In the genomic region with DNA sequence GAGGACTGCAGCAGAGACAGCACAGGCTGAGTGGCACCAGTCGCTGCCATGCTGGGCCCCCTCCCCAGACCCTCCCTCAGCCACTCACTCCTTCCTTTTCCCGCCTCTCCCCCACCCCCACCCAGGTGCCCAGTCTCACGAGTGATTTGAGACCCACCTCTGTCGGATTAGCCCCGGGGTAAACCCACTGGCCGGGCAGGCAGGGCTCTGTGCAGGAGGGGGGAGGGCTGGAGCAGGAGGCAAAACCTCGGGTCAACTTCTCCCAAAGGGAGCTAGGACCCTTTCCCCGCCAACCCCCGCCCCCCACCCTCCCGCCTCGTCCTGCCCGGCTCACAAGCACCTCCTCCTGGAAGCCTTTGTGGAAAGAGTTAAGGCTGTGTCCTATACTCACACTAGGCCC, we compare ENCODE assay signal across 2 cellular contexts.
TF ChIP-seq lines count a peak whose summit lies in the region.

No MANE protein-coding gene starts in this region.

TF ChIP-seq in HEK293, 187 proteins besides CTCF, POLR2A, EP300 and RAD21:
- TF ChIP-seq, protein P1, sequence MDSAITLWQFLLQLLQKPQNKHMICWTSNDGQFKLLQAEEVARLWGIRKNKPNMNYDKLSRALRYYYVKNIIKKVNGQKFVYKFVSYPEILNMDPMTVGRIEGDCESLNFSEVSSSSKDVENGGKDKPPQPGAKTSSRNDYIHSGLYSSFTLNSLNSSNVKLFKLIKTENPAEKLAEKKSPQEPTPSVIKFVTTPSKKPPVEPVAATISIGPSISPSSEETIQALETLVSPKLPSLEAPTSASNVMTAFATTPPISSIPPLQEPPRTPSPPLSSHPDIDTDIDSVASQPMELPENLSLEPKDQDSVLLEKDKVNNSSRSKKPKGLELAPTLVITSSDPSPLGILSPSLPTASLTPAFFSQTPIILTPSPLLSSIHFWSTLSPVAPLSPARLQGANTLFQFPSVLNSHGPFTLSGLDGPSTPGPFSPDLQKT (IDR thresholded peaks at IDR 0.05; ENCODE audit: borderline replicate concordance, low read depth, low read length): no peak
- no peak for TF ChIP-seq ZNF24 (tag by site-specific recombination; IDR thresholded peaks at IDR 0.05)
- TF ChIP-seq KLF8 (tag by site-specific recombination; IDR thresholded peaks at IDR 0.05): no peak
- no peak for TF ChIP-seq ZNF354C (tag by site-specific recombination; IDR thresholded peaks at IDR 0.05; ENCODE audit: borderline replicate concordance, low read depth)
- TF ChIP-seq ZNF530 (tag by site-specific recombination; IDR thresholded peaks at IDR 0.05; ENCODE audit: low read depth): no peak
- TF ChIP-seq, protein P2, sequence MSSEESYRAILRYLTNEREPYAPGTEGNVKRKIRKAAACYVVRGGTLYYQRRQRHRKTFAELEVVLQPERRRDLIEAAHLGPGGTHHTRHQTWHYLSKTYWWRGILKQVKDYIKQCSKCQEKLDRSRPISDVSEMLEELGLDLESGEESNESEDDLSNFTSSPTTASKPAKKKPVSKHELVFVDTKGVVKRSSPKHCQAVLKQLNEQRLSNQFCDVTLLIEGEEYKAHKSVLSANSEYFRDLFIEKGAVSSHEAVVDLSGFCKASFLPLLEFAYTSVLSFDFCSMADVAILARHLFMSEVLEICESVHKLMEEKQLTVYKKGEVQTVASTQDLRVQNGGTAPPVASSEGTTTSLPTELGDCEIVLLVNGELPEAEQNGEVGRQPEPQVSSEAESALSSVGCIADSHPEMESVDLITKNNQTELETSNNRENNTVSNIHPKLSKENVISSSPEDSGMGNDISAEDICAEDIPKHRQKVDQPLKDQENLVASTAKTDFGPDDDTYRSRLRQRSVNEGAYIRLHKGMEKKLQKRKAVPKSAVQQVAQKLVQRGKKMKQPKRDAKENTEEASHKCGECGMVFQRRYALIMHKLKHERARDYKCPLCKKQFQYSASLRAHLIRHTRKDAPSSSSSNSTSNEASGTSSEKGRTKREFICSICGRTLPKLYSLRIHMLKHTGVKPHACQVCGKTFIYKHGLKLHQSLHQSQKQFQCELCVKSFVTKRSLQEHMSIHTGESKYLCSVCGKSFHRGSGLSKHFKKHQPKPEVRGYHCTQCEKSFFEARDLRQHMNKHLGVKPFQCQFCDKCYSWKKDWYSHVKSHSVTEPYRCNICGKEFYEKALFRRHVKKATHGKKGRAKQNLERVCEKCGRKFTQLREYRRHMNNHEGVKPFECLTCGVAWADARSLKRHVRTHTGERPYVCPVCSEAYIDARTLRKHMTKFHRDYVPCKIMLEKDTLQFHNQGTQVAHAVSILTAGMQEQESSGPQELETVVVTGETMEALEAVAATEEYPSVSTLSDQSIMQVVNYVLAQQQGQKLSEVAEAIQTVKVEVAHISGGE (tag by site-specific recombination; conservative IDR thresholded peaks at IDR 0.05; ENCODE audit: low read depth): no peak
- no peak for TF ChIP-seq ZNF211 (tag by site-specific recombination; IDR thresholded peaks at IDR 0.05; ENCODE audit: low read depth)
- TF ChIP-seq, protein P3, sequence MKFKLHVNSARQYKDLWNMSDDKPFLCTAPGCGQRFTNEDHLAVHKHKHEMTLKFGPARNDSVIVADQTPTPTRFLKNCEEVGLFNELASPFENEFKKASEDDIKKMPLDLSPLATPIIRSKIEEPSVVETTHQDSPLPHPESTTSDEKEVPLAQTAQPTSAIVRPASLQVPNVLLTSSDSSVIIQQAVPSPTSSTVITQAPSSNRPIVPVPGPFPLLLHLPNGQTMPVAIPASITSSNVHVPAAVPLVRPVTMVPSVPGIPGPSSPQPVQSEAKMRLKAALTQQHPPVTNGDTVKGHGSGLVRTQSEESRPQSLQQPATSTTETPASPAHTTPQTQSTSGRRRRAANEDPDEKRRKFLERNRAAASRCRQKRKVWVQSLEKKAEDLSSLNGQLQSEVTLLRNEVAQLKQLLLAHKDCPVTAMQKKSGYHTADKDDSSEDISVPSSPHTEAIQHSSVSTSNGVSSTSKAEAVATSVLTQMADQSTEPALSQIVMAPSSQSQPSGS (tag by site-specific recombination; IDR thresholded peaks at IDR 0.05; ENCODE audit: low read depth): no peak
- no peak for TF ChIP-seq ZXDB (tag by site-specific recombination; IDR thresholded peaks at IDR 0.05)
- TF ChIP-seq SETDB1 (IDR thresholded peaks at IDR 0.05; ENCODE audit: insufficient read length, low read length): no peak
- no peak for TF ChIP-seq ZBTB48 (tag by site-specific recombination; IDR thresholded peaks at IDR 0.05)
- TF ChIP-seq ZNF510 (tag by site-specific recombination; IDR thresholded peaks at IDR 0.05; ENCODE audit: insufficient replicate concordance): no peak
- no peak for TF ChIP-seq MZF1 (tag by site-specific recombination; IDR thresholded peaks at IDR 0.05; ENCODE audit: borderline replicate concordance)
- TF ChIP-seq ZNF221 (tag by site-specific recombination; IDR thresholded peaks at IDR 0.05; ENCODE audit: borderline replicate concordance): no peak
TF ChIP-seq in HEK293: peak in this region for 0.

TF ChIP-seq in SK-N-SH, 30 proteins besides CTCF, POLR2A, EP300 and RAD21 (continued from another document):
- TF ChIP-seq, protein P4, sequence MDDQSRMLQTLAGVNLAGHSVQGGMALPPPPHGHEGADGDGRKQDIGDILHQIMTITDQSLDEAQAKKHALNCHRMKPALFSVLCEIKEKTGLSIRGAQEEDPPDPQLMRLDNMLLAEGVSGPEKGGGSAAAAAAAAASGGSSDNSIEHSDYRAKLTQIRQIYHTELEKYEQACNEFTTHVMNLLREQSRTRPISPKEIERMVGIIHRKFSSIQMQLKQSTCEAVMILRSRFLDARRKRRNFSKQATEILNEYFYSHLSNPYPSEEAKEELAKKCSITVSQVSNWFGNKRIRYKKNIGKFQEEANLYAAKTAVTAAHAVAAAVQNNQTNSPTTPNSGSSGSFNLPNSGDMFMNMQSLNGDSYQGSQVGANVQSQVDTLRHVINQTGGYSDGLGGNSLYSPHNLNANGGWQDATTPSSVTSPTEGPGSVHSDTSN (IDR thresholded peaks at IDR 0.05): no peak
- TF ChIP-seq, protein P5, sequence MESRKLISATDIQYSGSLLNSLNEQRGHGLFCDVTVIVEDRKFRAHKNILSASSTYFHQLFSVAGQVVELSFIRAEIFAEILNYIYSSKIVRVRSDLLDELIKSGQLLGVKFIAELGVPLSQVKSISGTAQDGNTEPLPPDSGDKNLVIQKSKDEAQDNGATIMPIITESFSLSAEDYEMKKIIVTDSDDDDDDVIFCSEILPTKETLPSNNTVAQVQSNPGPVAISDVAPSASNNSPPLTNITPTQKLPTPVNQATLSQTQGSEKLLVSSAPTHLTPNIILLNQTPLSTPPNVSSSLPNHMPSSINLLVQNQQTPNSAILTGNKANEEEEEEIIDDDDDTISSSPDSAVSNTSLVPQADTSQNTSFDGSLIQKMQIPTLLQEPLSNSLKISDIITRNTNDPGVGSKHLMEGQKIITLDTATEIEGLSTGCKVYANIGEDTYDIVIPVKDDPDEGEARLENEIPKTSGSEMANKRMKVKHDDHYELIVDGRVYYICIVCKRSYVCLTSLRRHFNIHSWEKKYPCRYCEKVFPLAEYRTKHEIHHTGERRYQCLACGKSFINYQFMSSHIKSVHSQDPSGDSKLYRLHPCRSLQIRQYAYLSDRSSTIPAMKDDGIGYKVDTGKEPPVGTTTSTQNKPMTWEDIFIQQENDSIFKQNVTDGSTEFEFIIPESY (IDR thresholded peaks at IDR 0.05; ENCODE audit: borderline replicate concordance, low read depth): no peak
- TF ChIP-seq SIN3A (IDR thresholded peaks at IDR 0.05; ENCODE audit: borderline replicate concordance, low read depth, low read length): no peak
- TF ChIP-seq, protein P6, sequence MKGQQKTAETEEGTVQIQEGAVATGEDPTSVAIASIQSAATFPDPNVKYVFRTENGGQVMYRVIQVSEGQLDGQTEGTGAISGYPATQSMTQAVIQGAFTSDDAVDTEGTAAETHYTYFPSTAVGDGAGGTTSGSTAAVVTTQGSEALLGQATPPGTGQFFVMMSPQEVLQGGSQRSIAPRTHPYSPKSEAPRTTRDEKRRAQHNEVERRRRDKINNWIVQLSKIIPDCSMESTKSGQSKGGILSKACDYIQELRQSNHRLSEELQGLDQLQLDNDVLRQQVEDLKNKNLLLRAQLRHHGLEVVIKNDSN (IDR thresholded peaks at IDR 0.05; ENCODE audit: borderline replicate concordance, low read depth): no peak
- TF ChIP-seq GATA2 (CRISPR knock-in tag; IDR thresholded peaks at IDR 0.05): no peak
- TF ChIP-seq NFIC (IDR thresholded peaks at IDR 0.05; ENCODE audit: borderline replicate concordance): no peak
- TF ChIP-seq NRF1 (IDR thresholded peaks at IDR 0.05; ENCODE audit: low read depth, low read length): no peak
- TF ChIP-seq, protein P7, sequence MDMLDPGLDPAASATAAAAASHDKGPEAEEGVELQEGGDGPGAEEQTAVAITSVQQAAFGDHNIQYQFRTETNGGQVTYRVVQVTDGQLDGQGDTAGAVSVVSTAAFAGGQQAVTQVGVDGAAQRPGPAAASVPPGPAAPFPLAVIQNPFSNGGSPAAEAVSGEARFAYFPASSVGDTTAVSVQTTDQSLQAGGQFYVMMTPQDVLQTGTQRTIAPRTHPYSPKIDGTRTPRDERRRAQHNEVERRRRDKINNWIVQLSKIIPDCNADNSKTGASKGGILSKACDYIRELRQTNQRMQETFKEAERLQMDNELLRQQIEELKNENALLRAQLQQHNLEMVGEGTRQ (IDR thresholded peaks at IDR 0.05; ENCODE audit: borderline replicate concordance, low read depth, low read length): no peak
